ENCODE assay signal across 8 cellular contexts in genomic region chr5:107389130-107389553, GRCh38.
DNase-seq lines count a peak whose midpoint lies in the region; ATAC-seq and TF ChIP-seq lines count a peak whose summit lies in the region.

No MANE protein-coding gene starts in this region.

- peak overlapping the region; percentile 43 for H3K27ac Mint-ChIP-seq in activated naive CD8-positive, alpha-beta T cell treated with anti-CD3 and anti-CD28 coated beads for 36 hours
- no peak overlapping the region for H3K27ac Mint-ChIP-seq in progenitor cell of endocrine pancreas

- in situ Hi-C loops in GM13976 (cut with MboI; ENCODE audit: low sequenced_read_pairs, unreplicated experiment) = loop anchor here (25.0 kb wide), 1 partner anchor 173 kb away; no protein-coding TSS in a partner anchor

- peak; percentile 81 for ATAC-seq in HG02798 (IDR thresholded peaks at IDR 0.05; ENCODE audit: poor library complexity, unreplicated experiment)
- ATAC-seq in lower lobe of right lung = peak; percentile 72 to 83

- no peaks in the 10 kb centered on the region for H3K27me3 ChIP-seq in lower lobe of right lung (ENCODE audit: low read depth)

- DNase-seq in AG09309 (ENCODE audit: low read depth) (no peak), GM13976 (ENCODE audit: low spot score) (peak; percentile 25), NCI-H1694 treated with DMSO at 0.1 percent for 48 hours (lab: John Stamatoyannopoulos, UW) (peak; percentile 57), lower lobe of right lung (no peak), progenitor cell of endocrine pancreas (ENCODE audit: low spot score, unreplicated experiment) (no peak), medulla oblongata (ENCODE audit: extremely low spot score) (no peak)
- peak; percentile 4 for DNase-seq in activated naive CD8-positive, alpha-beta T cell treated with anti-CD3 and anti-CD28 coated beads for 36 hours

- no peak overlapping the region for H3K4me3 Mint-ChIP-seq in activated naive CD8-positive, alpha-beta T cell treated with anti-CD3 and anti-CD28 coated beads for 36 hours
- H3K4me3 Mint-ChIP-seq in progenitor cell of endocrine pancreas (ENCODE audit: low read depth) = no peak overlapping the region

- H3K9me3 Mint-ChIP-seq in activated naive CD8-positive, alpha-beta T cell treated with anti-CD3 and anti-CD28 coated beads for 36 hours = no peaks in the 10 kb centered on the region
- H3K9me3 Mint-ChIP-seq in progenitor cell of endocrine pancreas (ENCODE audit: low read depth) = no peaks in the 10 kb centered on the region

- H3K9me3 ChIP-seq in lower lobe of right lung = no peaks in the 10 kb centered on the region

- H3K36me3 Mint-ChIP-seq in activated naive CD8-positive, alpha-beta T cell treated with anti-CD3 and anti-CD28 coated beads for 36 hours = no peaks in the 10 kb centered on the region
- no peaks in the 10 kb centered on the region for H3K36me3 Mint-ChIP-seq in progenitor cell of endocrine pancreas (ENCODE audit: insufficient read depth)

- H3K4me3 ChIP-seq in AG09309 (ENCODE audit: control insufficient read depth, low read depth, low read length) (no peak overlapping the region), lower lobe of right lung (no peak overlapping the region)

- H3K4me1 Mint-ChIP-seq in activated naive CD8-positive, alpha-beta T cell treated with anti-CD3 and anti-CD28 coated beads for 36 hours = peaks cover 20% of the 10 kb centered on the region
- peaks cover 23% of the 10 kb centered on the region for H3K4me1 Mint-ChIP-seq in progenitor cell of endocrine pancreas (ENCODE audit: low read depth)

- peaks cover 25% of the 10 kb centered on the region for H3K4me1 ChIP-seq in lower lobe of right lung

- peak overlapping the region; percentile 1 for H3K27ac ChIP-seq in lower lobe of right lung

- intact Hi-C loops in lower lobe of right lung (cut with DNase I) = no loop called here

- H3K27me3 Mint-ChIP-seq in activated naive CD8-positive, alpha-beta T cell treated with anti-CD3 and anti-CD28 coated beads for 36 hours = no peaks in the 10 kb centered on the region
- H3K27me3 Mint-ChIP-seq in progenitor cell of endocrine pancreas = no peaks in the 10 kb centered on the region

- H3K36me3 ChIP-seq in lower lobe of right lung = no peaks in the 10 kb centered on the region

- TF ChIP-seq CTCF in AG09309 (IDR thresholded peaks at IDR 0.05; ENCODE audit: control insufficient read depth, insufficient read depth, low read depth, low read length, missing control alignments) = peak; percentile 2
- TF ChIP-seq CTCF in GM13976 (IDR thresholded peaks at IDR 0.05; ENCODE audit: borderline replicate concordance, control extremely low read depth, extremely low read depth, insufficient read depth, missing control alignments) = no peak
- TF ChIP-seq CTCF in lower lobe of right lung (IDR thresholded peaks at IDR 0.05) = no peak
- TF ChIP-seq CTCF in progenitor cell of endocrine pancreas (IDR thresholded peaks at IDR 0.05; ENCODE audit: unreplicated experiment) = no peak

Comparison
In these comparisons a context has a peak if more than half of its experiments do, and no peak if none do; other contexts are left out.
1. DNase-seq: peak in GM13976 (single experiment), NCI-H1694 treated with DMSO at 0.1 percent for 48 hours (single experiment) and activated naive CD8-positive, alpha-beta T cell treated with anti-CD3 and anti-CD28 coated beads for 36 hours (single experiment); none in AG09309 (single experiment), lower lobe of right lung (single experiment), progenitor cell of endocrine pancreas (single experiment) and medulla oblongata (single experiment).